Comparison of ENCODE assay signal across 10 cellular contexts in the genomic region with DNA sequence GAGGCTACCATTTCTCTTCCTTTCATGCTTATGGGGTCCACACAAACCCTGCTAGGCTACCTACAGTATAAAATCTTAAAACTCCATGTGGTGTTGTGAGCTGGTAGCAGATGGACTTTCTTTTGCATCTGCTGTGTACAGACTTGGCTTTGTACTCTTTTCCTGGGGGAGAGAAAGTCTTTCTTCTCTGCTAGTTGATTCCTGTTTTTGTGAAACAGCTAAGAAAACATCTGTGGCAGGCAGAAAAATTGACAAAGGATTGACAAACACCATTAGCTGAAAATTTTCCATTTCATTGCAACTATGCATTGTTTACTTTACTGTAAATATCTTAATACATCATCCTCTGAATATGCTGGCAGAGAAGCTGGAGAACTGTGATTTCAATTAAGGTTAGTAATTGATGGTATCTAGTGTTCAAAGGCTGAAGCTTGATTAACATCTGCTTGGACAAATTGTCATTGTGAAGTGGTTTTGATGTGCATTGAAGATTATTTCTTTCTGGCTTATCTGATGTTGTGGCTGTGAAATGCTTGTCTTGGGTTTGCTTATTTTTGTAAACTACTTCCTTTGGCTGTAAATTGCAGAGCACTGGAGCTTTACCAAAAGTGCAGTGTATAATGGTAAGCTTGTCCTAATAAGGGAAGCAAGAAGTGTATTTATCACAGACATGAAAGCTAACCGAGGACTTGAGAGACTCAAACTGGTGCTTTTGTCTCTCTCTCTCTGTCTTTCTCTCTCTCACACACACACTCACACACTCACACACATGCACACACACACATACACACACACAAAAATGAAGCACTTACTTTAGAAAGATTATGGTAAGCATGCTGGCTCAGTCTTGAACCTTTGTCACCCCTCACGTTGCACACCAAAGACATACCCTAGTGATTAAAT. TPM values are rescaled to one million over a fixed set of nuclear protein-coding genes. Genes with fewer than 3 reads are reported as not detected.
DNase-seq lines count a peak whose midpoint lies in the region; ATAC-seq, FAIRE-seq and TF ChIP-seq lines count a peak whose summit lies in the region.
"Had no signal": no experiment of that assay in that cellular context is flagged by ENCODE, and none has a peak within 500 bp of the region (broad histone marks: within the 10 kb centered on the region; RNA-seq: fewer than 3 reads in every experiment).

TSS of gene FOXP2 (plus strand) at position 665 of the 903 bp plus-strand sequence. CDS start 11,697 bp downstream, outside the sequence.

- RAD21 ChIA-PET in GM12878 (lab: Charles Lee; ENCODE audit: unreplicated experiment): interaction anchor here (0.8 to 1.8 kb wide), 3 partner anchors 11 to 247 kb away, joined by 3 to 5 read pairs (median 3); no protein-coding TSS in a partner anchor

- H4K20me1 ChIP-seq in GM12878 (ENCODE audit: control insufficient read depth, insufficient read depth): no peaks in the 10 kb centered on the region

- peak; percentile 56 for ATAC-seq in GM12878
- ATAC-seq in activated T-cell treated with anti-CD3 and anti-CD28 coated beads, Interleukin-2, amount 50 U/mL, for 4 hours: no peak

- no peak for FAIRE-seq in GM12878 (lab: Jason Lieb, UNC)

- no peak within 1 kb of the TSS for H3K27ac ChIP-seq in GM12878 (ENCODE audit: control insufficient read depth, insufficient read depth)
- peak within 1 kb of the TSS; percentile 57 for H3K27ac ChIP-seq in vagina

- no TSS peak for BruUV-seq in GM12878 (replicated peaks; lab: Mats Ljungman, UMichigan)

- H3K9ac ChIP-seq in GM12878 (ENCODE audit: control insufficient read depth, insufficient read depth, low read length): no peak within 1 kb of the TSS

- no peak within 1 kb of the TSS for H3K4me3 Mint-ChIP-seq in activated T-cell treated with anti-CD3 and anti-CD28 coated beads, Interleukin-2, amount 50 U/mL, for 4 hours
- H3K4me3 Mint-ChIP-seq: activated naive CD4-positive, alpha-beta T cell treated with anti-CD3 and anti-CD28 coated beads, Interleukin-2, amount 50 U/mL, for 24 hours had no signal

- no peak within 1 kb of the TSS for H3K4me2 ChIP-seq in GM12878 (ENCODE audit: control insufficient read depth, insufficient read depth)

- TF ChIP-seq CTCF in GM12878 (IDR thresholded peaks at IDR 0.05 in 2 of 3, conservative IDR thresholded peaks at IDR 0.05 in 1 of 3; ENCODE audit: control insufficient read depth in 2 of 3, extremely low read depth in 1 of 3, insufficient read depth in 1 of 3, low read depth in 3 of 3, low read length in 3 of 3) (no peak), lower leg skin (IDR thresholded peaks at IDR 0.05) (no peak), vagina (IDR thresholded peaks at IDR 0.05) (no peak)

- H3K27me3 ChIP-seq in GM12878 (replicated peaks in 1 of 2; ENCODE audit: control insufficient read depth in 2 of 2, insufficient read depth in 2 of 2, low read length in 1 of 2): peaks cover 0 to 2% of the 10 kb centered on the region in 2 experiments; a peak in 2 of 4 replicates
- no peaks in the 10 kb centered on the region for H3K27me3 ChIP-seq in vagina

- no peaks in the 10 kb centered on the region for H3K36me3 Mint-ChIP-seq in activated T-cell treated with anti-CD3 and anti-CD28 coated beads, Interleukin-2, amount 50 U/mL, for 4 hours (ENCODE audit: insufficient read depth)
- H3K36me3 Mint-ChIP-seq: activated naive CD4-positive, alpha-beta T cell treated with anti-CD3 and anti-CD28 coated beads, Interleukin-2, amount 50 U/mL, for 24 hours had no signal

- TF ChIP-seq RAD21 in GM12878 (IDR thresholded peaks at IDR 0.05; ENCODE audit: insufficient read depth, low read depth, low read length): no peak

- SMC1A ChIA-PET in GM12878 (lab: Charles Lee; ENCODE audit: uncharacterized antibody, unreplicated experiment): interaction anchor here (0.8 to 1.5 kb wide), 5 partner anchors 11 to 214 kb away, joined by 3 to 4 read pairs (median 3); no protein-coding TSS in a partner anchor

- H3K9me3 ChIP-seq in GM12878 (replicated peaks; ENCODE audit: control insufficient read depth, insufficient read depth, low read length): no peaks in the 10 kb centered on the region
- no peaks in the 10 kb centered on the region for H3K9me3 ChIP-seq in vagina

- H3K79me2 ChIP-seq in GM12878 (ENCODE audit: control insufficient read depth, insufficient read depth, low read length): no peaks in the 10 kb centered on the region

- H3K9me3 Mint-ChIP-seq in activated T-cell treated with anti-CD3 and anti-CD28 coated beads, Interleukin-2, amount 50 U/mL, for 4 hours: no peaks in the 10 kb centered on the region
- H3K9me3 Mint-ChIP-seq: activated naive CD4-positive, alpha-beta T cell treated with anti-CD3 and anti-CD28 coated beads, Interleukin-2, amount 50 U/mL, for 24 hours had no signal

- H3K4me1 ChIP-seq in GM12878 (ENCODE audit: control insufficient read depth, insufficient read depth, low read length) (no peaks in the 10 kb centered on the region), vagina (peaks cover 6% of the 10 kb centered on the region)

- H3K36me3 ChIP-seq in GM12878 (ENCODE audit: control insufficient read depth in 2 of 2, insufficient read depth in 2 of 2, low read length in 1 of 2): no peaks in the 10 kb centered on the region
- H3K36me3 ChIP-seq in vagina: no peaks in the 10 kb centered on the region

- H3K4me1 Mint-ChIP-seq in activated T-cell treated with anti-CD3 and anti-CD28 coated beads, Interleukin-2, amount 50 U/mL, for 4 hours (ENCODE audit: low read depth): no peaks in the 10 kb centered on the region
- H3K4me1 Mint-ChIP-seq: activated naive CD4-positive, alpha-beta T cell treated with anti-CD3 and anti-CD28 coated beads, Interleukin-2, amount 50 U/mL, for 24 hours had no signal

- intact Hi-C loops in GM12878 (cut with micrococcal nuclease; ENCODE audit: unreplicated experiment): no loop called here
- intact Hi-C loops in lower leg skin (cut with DNase I; ENCODE audit: low total_unique reads): no loop called here
- intact Hi-C loops in vagina (cut with DNase I): no loop called here

- CTCF ChIA-PET in GM12878 (lab: Yijun Ruan, JAX): interaction anchor here (3.7 kb wide), 1 partner anchor 13 kb away, joined by 32 read pairs; no protein-coding TSS in a partner anchor

- no peak within 1 kb of the TSS for H3K4me3 ChIP-seq in GM12878
- no peak within 1 kb of the TSS for H3K4me3 ChIP-seq in lower leg skin (ENCODE audit: low read depth, poor library complexity, severe bottlenecking)
- H3K4me3 ChIP-seq in vagina: peak within 1 kb of the TSS; percentile 41 to 42

- DNase-seq in NCI-H2029 treated with DMSO at 0.1 percent for 48 hours (lab: John Stamatoyannopoulos, UW) (peak; percentile 43), NCI-H2029 (lab: John Stamatoyannopoulos, UW) (no peak), GM12878 (ENCODE audit: low read depth, low spot score) (no peak), lower leg skin (ENCODE audit: low spot score in 2 of 2) (no peak), vagina (ENCODE audit: extremely low spot score in 2 of 2) (no peak), hippocampal formation (lab: John Stamatoyannopoulos, UW) (no peak), activated T-cell treated with anti-CD3 and anti-CD28 coated beads for 4 hours (no peak)
- no peak for DNase-seq in activated T-cell treated with anti-CD3 and anti-CD28 coated beads, Interleukin-2, amount 50 U/mL, for 4 hours

- POLR2A ChIA-PET in GM12878 (lab: Charles Lee): no interaction called here

- TF ChIP-seq EP300 in GM12878 (IDR thresholded peaks at IDR 0.05; ENCODE audit: borderline replicate concordance in 1 of 2, control insufficient read depth in 1 of 2, low read depth in 2 of 2, low read length in 2 of 2): no peak

- H2AFZ ChIP-seq in GM12878 (ENCODE audit: control insufficient read depth, low read depth, low read length): no peak within 1 kb of the TSS

- in situ Hi-C loops in GM12878 (cut with MboI): no loop called here

- 3% methylated on average over 2 of the region's 2 CpGs for WGBS in GM12878 (ENCODE audit: insufficient coverage, insufficient replicate concordance, low lambda C conversion rate, missing lambda C conversion rate)
- WGBS in lower leg skin, 2 donors: 6% methylated on average over 2 of the region's 2 CpGs

- TF ChIP-seq POLR2A in GM12878 (IDR thresholded peaks at IDR 0.05; ENCODE audit: low read depth, low read length) (no peak), lower leg skin (IDR thresholded peaks at IDR 0.05) (no peak), vagina (IDR thresholded peaks at IDR 0.05) (no peak)

- H3K27me3 Mint-ChIP-seq in activated T-cell treated with anti-CD3 and anti-CD28 coated beads, Interleukin-2, amount 50 U/mL, for 4 hours (ENCODE audit: low read depth): peaks cover 3% of the 10 kb centered on the region
- H3K27me3 Mint-ChIP-seq: activated naive CD4-positive, alpha-beta T cell treated with anti-CD3 and anti-CD28 coated beads, Interleukin-2, amount 50 U/mL, for 24 hours had no signal

TF ChIP-seq in GM12878, 131 proteins besides CTCF, POLR2A, EP300 and RAD21 (continues in another document):
- TF ChIP-seq FOS (IDR thresholded peaks at IDR 0.05; ENCODE audit: borderline replicate concordance, extremely low read depth, insufficient read length) (no peak), NR2C2 (IDR thresholded peaks at IDR 0.05; ENCODE audit: borderline replicate concordance, control insufficient read depth, insufficient read length, low read depth) (no peak), RCOR1 (conservative IDR thresholded peaks at IDR 0.05; ENCODE audit: low read depth, low read length) (no peak)

RNA-seq across cellular contexts. Expression of gene FOXP2, which starts in this region (rescaled TPM):
- 0.83 and 1.1 TPM in 2 replicates for total RNA-seq in GM12878 (2013; cell fraction: nucleolus; rRNA removed)
- total RNA-seq in GM12878 (2014; rRNA removed) (2.4 and 3.8 TPM in 2 replicates), GM12878 (2014; rRNA removed; fragmentation: Illumina TruSeq; extraction: Trizol) (2.3 and 2.5 TPM in 2 replicates), GM12878 (2021) (1.8 and 2.1 TPM in 2 replicates), lower leg skin (10 to 100 TPM; 11.9 to 23.6 (median 18.8) TPM), vagina (29.7 TPM)
- 0.08 TPM for polyA plus RNA-seq in GM12878 (2011; ENCODE audit: low read depth)
- polyA plus RNA-seq in GM12878 (2011; rRNA removed) (1.4 TPM in 2 replicates), GM12878 (2014; fragmentation: Illumina TruSeq; extraction: Trizol) (1.7 and 1.8 TPM in 2 replicates), GM12878 (2014; fragmentation: Nextera tagmentation; extraction: Ambion mirVana) (1 to 10 TPM in 1 of 2 experiments, under 1 TPM in 1; 0.99 to 1.2 TPM), GM12878 (2014; rRNA removed) (1.4 and 1.8 TPM in 2 replicates), GM12878 (2016; fragmentation: Nextera tagmentation; extraction: Ambion mirVana) (1 to 10 TPM; 1.9 to 2.5 TPM)
- polyA plus RNA-seq in GM12878 (2011; cell fraction: cytosol; rRNA removed): 1.2 and 1.7 TPM in 2 replicates
- polyA plus RNA-seq in GM12878 (2011; cell fraction: nucleus; rRNA removed): 0.72 and 1.5 TPM in 2 replicates
- polyA plus RNA-seq in GM12878 (2012): 0.12 and 0.14 TPM in 2 replicates
- 2.0 and 4.6 TPM in 2 replicates for polyA minus RNA-seq in GM12878 (2011; rRNA and poly(A)+ RNA removed)
- 0.53 and 2.7 TPM in 2 replicates for polyA minus RNA-seq in GM12878 (2011; cell fraction: cytosol; rRNA and poly(A)+ RNA removed)
- 2.2 and 5.3 TPM in 2 replicates for polyA minus RNA-seq in GM12878 (2011; cell fraction: nucleus; rRNA and poly(A)+ RNA removed)
- not detected for total RNA-seq in activated T-cell treated with anti-CD3 and anti-CD28 coated beads, Interleukin-2, amount 50 U/mL, for 4 hours
- total RNA-seq: A673 had no signal

Comparison
In these comparisons a context has a peak if more than half of its experiments do, and no peak if none do; other contexts are left out.
1. H3K4me3 ChIP-seq: peak in vagina (2 of 2); none in GM12878 (single experiment) and lower leg skin (single experiment).